ENCODE assay signal across 8 cellular contexts in genomic region chr1:1371741-1372711, GRCh38. TPM values are rescaled to one million over a fixed set of nuclear protein-coding genes. Genes with fewer than 3 reads are reported as not detected.
DNase-seq lines count a peak whose midpoint lies in the region; ATAC-seq, FAIRE-seq and TF ChIP-seq lines count a peak whose summit lies in the region.

No MANE protein-coding gene starts in this region.

- 62 to 65% methylated on average over 17 to 26 of the region's 26 CpGs for WGBS in endodermal cell (ENCODE audit: insufficient coverage in 1 of 2, insufficient read length in 1 of 2), 2 experiments

- H3K4me1 Mint-ChIP-seq in endodermal cell (peaks cover 4% of the 10 kb centered on the region), neural crest cell (peaks cover 9% of the 10 kb centered on the region)

- FAIRE-seq in GM18507 (lab: Jason Lieb, UNC) = peak; percentile 9

- peaks cover 3% of the 10 kb centered on the region for H3K9me3 Mint-ChIP-seq in endodermal cell
- H3K9me3 Mint-ChIP-seq in neural crest cell = no peaks in the 10 kb centered on the region

- BruUV-seq in A673 (replicated peaks; lab: Mats Ljungman, UMichigan) = no TSS peak

- H3K36me3 ChIP-seq in A673 (ENCODE audit: insufficient read depth, low read length, poor library complexity, severe bottlenecking) (no peaks in the 10 kb centered on the region), endodermal cell (ENCODE audit: control insufficient read depth, insufficient read depth, low read length) (peaks cover 12% of the 10 kb centered on the region)

- H3K9ac ChIP-seq in endodermal cell (ENCODE audit: extremely low read depth, low read length, poor library complexity, severe bottlenecking) = no peak overlapping the region

- H3K4me1 ChIP-seq in A673 (ENCODE audit: insufficient read depth, low read length, poor library complexity, severe bottlenecking) (peaks cover 10% of the 10 kb centered on the region), endodermal cell (ENCODE audit: control insufficient read depth, insufficient read depth, low read length) (no peaks in the 10 kb centered on the region)

- H3K27ac Mint-ChIP-seq in endodermal cell (no peak overlapping the region), neural crest cell (ENCODE audit: unreplicated experiment) (no peak overlapping the region)

- intact Hi-C loops in A673 (cut with micrococcal nuclease; ENCODE audit: unreplicated experiment) = loop anchor here (10.0 kb wide), 1 partner anchor 257 kb away; the partner anchor contains the start of gene C1orf159

- POLR2A ChIA-PET in A673 (lab: Charles Lee; ENCODE audit: low non-redundant PET) = no interaction called here

- peak; percentile 63 for DNase-seq in A673 (ENCODE audit: low spot score)
- DNase-seq in GM18507 (ENCODE audit: extremely low spot score, insufficient read length, low read depth) = peak; percentile 68
- DNase-seq in NCI-H460 (ENCODE audit: extremely low read depth, low read depth) = peak; percentile 31
- peak; percentile 94 for DNase-seq in activated CD8-positive, alpha-beta memory T cell treated with anti-CD3 and anti-CD28 coated beads for 24 hours
- DNase-seq in endodermal cell = peak; percentile 95
- DNase-seq in neural crest cell (ENCODE audit: low read depth, low spot score) = peak; percentile 89
- DNase-seq in superior temporal gyrus (ENCODE audit: extremely low spot score) = peak; percentile 47

- TF ChIP-seq CTCF in A673 (conservative IDR thresholded peaks at IDR 0.05; ENCODE audit: low read depth, low read length) = peak; percentile 96
- peak; percentile 93 for TF ChIP-seq CTCF in endodermal cell (conservative IDR thresholded peaks at IDR 0.05)
- peak; percentile 88 for TF ChIP-seq CTCF in neural crest cell (conservative IDR thresholded peaks at IDR 0.05)

- no peak overlapping the region for H3K4me3 ChIP-seq in A673 (ENCODE audit: low read depth, low read length, poor library complexity, severe bottlenecking)
- H3K4me3 ChIP-seq in endodermal cell (ENCODE audit: low read length) = no peak overlapping the region

- H3K36me3 Mint-ChIP-seq in endodermal cell (ENCODE audit: low read depth) (peaks cover 8% of the 10 kb centered on the region), neural crest cell (ENCODE audit: low read depth) (no peaks in the 10 kb centered on the region)

- H3K27ac ChIP-seq in A673 (ENCODE audit: low read depth, low read length, poor library complexity, severe bottlenecking) (no peak overlapping the region), endodermal cell (ENCODE audit: low read depth, low read length) (no peak overlapping the region)

- H3K27me3 Mint-ChIP-seq in endodermal cell (ENCODE audit: insufficient read depth) (peaks cover 5% of the 10 kb centered on the region), neural crest cell (ENCODE audit: low read depth) (no peaks in the 10 kb centered on the region)

- H3K9me3 ChIP-seq in A673 (ENCODE audit: low read depth, low read length, poor library complexity, severe bottlenecking) = no peaks in the 10 kb centered on the region
- peaks cover 5% of the 10 kb centered on the region for H3K9me3 ChIP-seq in endodermal cell (ENCODE audit: control insufficient read depth, low read length)

- H3K4me3 Mint-ChIP-seq in endodermal cell (peak overlapping the region; percentile 76), neural crest cell (peak overlapping the region; percentile 82)

- CTCF ChIA-PET in A673 (lab: Charles Lee) = interaction anchor here (0.6 to 1.3 kb wide), 4 partner anchors 49 to 468 kb away, joined by 3 to 9 read pairs (median 4); partner anchors contain the start of gene ANKRD65

- H3K27me3 ChIP-seq in A673 (replicated peaks; ENCODE audit: insufficient read depth, low read depth, low read length, poor library complexity) (no peaks in the 10 kb centered on the region), endodermal cell (ENCODE audit: control insufficient read depth, insufficient read depth, low read length, poor library complexity, severe bottlenecking) (no peaks in the 10 kb centered on the region)

- ATAC-seq in GM18861 (IDR thresholded peaks at IDR 0.05; ENCODE audit: unreplicated experiment) = no peak

RNA-seq across cellular contexts. Expression of gene AURKAIP1, which starts 3.0 kb away (rescaled TPM):
- 172 and 176 TPM in 2 replicates for total RNA-seq in A673 (2021)
- 103 and 128 TPM in 2 replicates for total RNA-seq in NCI-H460 (2014; rRNA removed; shearing (Covaris generic))
- polyA plus RNA-seq in NCI-H460 (2014; cell fraction: nucleus; rRNA removed) = 240 and 275 TPM in 2 replicates
- 100 to 1,000 TPM; 159 to 162 TPM for total RNA-seq in endodermal cell
- polyA plus RNA-seq in endodermal cell (2013, experiment 1 of 2) = 82.4 TPM
- 74.8 TPM for polyA plus RNA-seq in endodermal cell (2013, experiment 2 of 2)
- total RNA-seq in neural crest cell = 127 and 128 TPM in 2 replicates

RNA-seq across cellular contexts. Expression of gene MXRA8, which starts 13.7 kb away (rescaled TPM):
- total RNA-seq in A673 (2021) (0.55 and 0.73 TPM in 2 replicates), endodermal cell (10 to 100 TPM; 28.3 to 29.2 TPM), neural crest cell (5.0 and 5.8 TPM in 2 replicates)
- total RNA-seq in NCI-H460 (2014; rRNA removed; shearing (Covaris generic)) = not detected in 2 replicates
- polyA plus RNA-seq in NCI-H460 (2014; cell fraction: nucleus; rRNA removed) = not detected in 2 replicates
- polyA plus RNA-seq in endodermal cell (2013, experiment 1 of 2) = 144 TPM
- 128 TPM for polyA plus RNA-seq in endodermal cell (2013, experiment 2 of 2)

RNA-seq across cellular contexts. Expression of gene DVL1, which starts 22.8 kb away (rescaled TPM):
- 48.0 and 58.1 TPM in 2 replicates for total RNA-seq in A673 (2021)
- 53.7 and 55.3 TPM in 2 replicates for total RNA-seq in NCI-H460 (2014; rRNA removed; shearing (Covaris generic))
- 173 and 206 TPM in 2 replicates for polyA plus RNA-seq in NCI-H460 (2014; cell fraction: nucleus; rRNA removed)
- total RNA-seq in endodermal cell = 10 to 100 TPM; 71.9 to 73.3 TPM
- 56.7 TPM for polyA plus RNA-seq in endodermal cell (2013, experiment 1 of 2)
- 48.1 TPM for polyA plus RNA-seq in endodermal cell (2013, experiment 2 of 2)
- 63.4 and 66.7 TPM in 2 replicates for total RNA-seq in neural crest cell

RNA-seq across cellular contexts. Expression of gene CCNL2, which starts 27.1 kb away (rescaled TPM):
- 206 and 213 TPM in 2 replicates for total RNA-seq in A673 (2021)
- 70.1 and 110 TPM in 2 replicates for total RNA-seq in NCI-H460 (2014; rRNA removed; shearing (Covaris generic))
- 432 and 478 TPM in 2 replicates for polyA plus RNA-seq in NCI-H460 (2014; cell fraction: nucleus; rRNA removed)
- 100 to 1,000 TPM; 187 to 244 TPM for total RNA-seq in endodermal cell
- 255 TPM for polyA plus RNA-seq in endodermal cell (2013, experiment 1 of 2)
- 217 TPM for polyA plus RNA-seq in endodermal cell (2013, experiment 2 of 2)
- total RNA-seq in neural crest cell = 249 and 261 TPM in 2 replicates

RNA-seq across cellular contexts. Expression of gene MRPL20, which starts 35.1 kb away (rescaled TPM):
- 137 and 151 TPM in 2 replicates for total RNA-seq in A673 (2021)
- total RNA-seq in NCI-H460 (2014; rRNA removed; shearing (Covaris generic)) = 132 and 136 TPM in 2 replicates
- 142 and 162 TPM in 2 replicates for polyA plus RNA-seq in NCI-H460 (2014; cell fraction: nucleus; rRNA removed)
- 100 to 1,000 TPM; 109 to 129 TPM for total RNA-seq in endodermal cell
- polyA plus RNA-seq in endodermal cell (2013, experiment 1 of 2) = 104 TPM
- 98.2 TPM for polyA plus RNA-seq in endodermal cell (2013, experiment 2 of 2)
- 113 and 117 TPM in 2 replicates for total RNA-seq in neural crest cell

Comparison
In these comparisons a context has a peak if more than half of its experiments do, and no peak if none do; other contexts are left out.
1. DNase-seq: peak in every context shown above with its lines; median percentile 95 in endodermal cell; 94 in activated CD8-positive, alpha-beta memory T cell treated with anti-CD3 and anti-CD28 coated beads for 24 hours; 89 in neural crest cell; 68 in GM18507; 63 in A673; 47 in superior temporal gyrus; 31 in NCI-H460.